ENCODE assay signal across 8 cellular contexts in the genomic region with DNA sequence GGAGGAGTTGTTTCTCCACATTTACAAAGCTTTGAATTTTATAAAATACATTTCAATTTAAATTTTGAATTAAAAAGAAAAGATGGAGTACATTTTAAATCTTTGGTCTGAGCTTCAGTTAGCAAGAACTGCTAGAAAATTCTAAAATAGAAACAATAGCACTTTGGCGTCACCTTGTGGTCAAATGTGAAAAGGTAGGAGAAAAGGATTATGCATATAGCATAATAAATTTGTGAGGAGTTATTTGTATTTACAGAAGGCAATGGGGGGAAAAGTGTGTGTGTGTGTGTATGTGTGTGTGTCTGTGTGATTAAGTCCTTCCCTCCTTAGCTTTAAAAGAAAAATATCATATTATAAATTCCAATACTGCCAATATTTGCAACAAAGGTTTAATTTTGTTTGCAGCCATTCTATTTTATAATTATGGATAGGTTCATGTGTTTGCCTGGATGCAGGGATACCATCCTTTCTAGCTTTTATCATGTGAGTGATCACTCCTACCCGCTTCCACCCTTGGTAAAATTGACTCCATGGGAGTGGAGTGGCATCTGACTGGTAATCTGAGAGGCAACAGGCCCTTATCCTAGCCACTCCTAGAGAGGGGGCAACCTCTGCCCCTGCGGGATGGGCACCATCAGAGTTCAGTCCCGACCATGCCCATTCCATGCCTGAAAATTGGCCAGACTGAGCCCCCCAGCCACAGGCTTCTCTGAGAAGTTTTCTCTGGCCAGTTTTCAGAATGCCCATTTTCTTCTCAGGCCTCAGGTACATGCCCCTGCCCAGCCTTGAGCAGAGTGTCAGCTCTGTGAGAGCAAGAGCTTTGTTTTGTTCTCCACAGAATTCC. TPM values are rescaled to one million over a fixed set of nuclear protein-coding genes. Genes with fewer than 3 reads are reported as not detected.
DNase-seq lines count a peak whose midpoint lies in the region; ATAC-seq and TF ChIP-seq lines count a peak whose summit lies in the region.

No MANE protein-coding gene starts in this region.

- POLR2A ChIA-PET in PC-9 (lab: Charles Lee; ENCODE audit: unreplicated experiment), result interaction anchor here (0.6 to 0.9 kb wide), 3 partner anchors 11 to 865 kb away, joined by 3 to 7 read pairs (median 5); a partner anchor contains a TSS

- H3K9me3 ChIP-seq in PC-9 (ENCODE audit: insufficient read depth, low read depth), result no peaks in the 10 kb centered on the region
- H3K9me3 ChIP-seq in lower lobe of right lung, result no peaks in the 10 kb centered on the region

- no peaks in the 10 kb centered on the region for H4K20me1 ChIP-seq in PC-9 (ENCODE audit: insufficient read depth)

- H3K27ac ChIP-seq in PC-9, result no peak overlapping the region
- H3K27ac ChIP-seq in coronary artery, result no peak overlapping the region
- H3K27ac ChIP-seq in lower lobe of right lung, result no peak overlapping the region

- DNase-seq in CD14-positive monocyte (ENCODE audit: low spot score) (no peak), PC-9 (peak in 1 of 2 experiments; percentile 54), coronary artery (ENCODE audit: low spot score) (no peak), lower lobe of right lung (no peak)
- DNase-seq in Jurkat, Clone E6-1 (ENCODE audit: low read depth, low spot score), result peak; percentile 47
- no peak for DNase-seq in activated CD8-positive, alpha-beta memory T cell treated with anti-CD3 and anti-CD28 coated beads for 24 hours

- H3K27me3 Mint-ChIP-seq in CD14-positive monocyte (ENCODE audit: low read depth in 3 of 3), result peaks cover 0 to 1% (median 0%) of the 10 kb centered on the region in 3 donors

- H3K4me3 ChIP-seq in Jurkat, Clone E6-1 (ENCODE audit: low read length), result no peak overlapping the region
- H3K4me3 ChIP-seq in PC-9 (no peak overlapping the region), coronary artery (no peak overlapping the region), lower lobe of right lung (no peak overlapping the region)

- no peaks in the 10 kb centered on the region for H3K9me3 Mint-ChIP-seq in CD14-positive monocyte

- H3F3A ChIP-seq in PC-9 (ENCODE audit: insufficient read depth, low read depth), result no peaks in the 10 kb centered on the region; the same call in 1 of the 2 replicates

- no peak overlapping the region for H2AFZ ChIP-seq in PC-9

- peak; percentile 90 for TF ChIP-seq CTCF in CD14-positive monocyte (IDR thresholded peaks at IDR 0.05)
- peak; percentile 95 for TF ChIP-seq CTCF in PC-9 (conservative IDR thresholded peaks at IDR 0.05)
- TF ChIP-seq CTCF in coronary artery (IDR thresholded peaks at IDR 0.05), result peak; percentile 92
- peak; percentile 82 for TF ChIP-seq CTCF in lower lobe of right lung (IDR thresholded peaks at IDR 0.05)

- no peak overlapping the region for H3K27ac Mint-ChIP-seq in CD14-positive monocyte

- ATAC-seq in GM18508 (IDR thresholded peaks at IDR 0.05; ENCODE audit: insufficient read depth, unreplicated experiment), result peak; percentile 49
- ATAC-seq in lower lobe of right lung, result peak in 1 of 2 donors; percentile 54
- no peak for ATAC-seq in HG02970 (IDR thresholded peaks at IDR 0.05; ENCODE audit: low FRiP score, unreplicated experiment)

- H3K36me3 ChIP-seq in PC-9 (ENCODE audit: low read depth), result no peaks in the 10 kb centered on the region
- H3K36me3 ChIP-seq in lower lobe of right lung, result peaks cover 20% of the 10 kb centered on the region

- no peak overlapping the region for H3K4me3 Mint-ChIP-seq in CD14-positive monocyte

- H3K36me3 Mint-ChIP-seq in CD14-positive monocyte, result peaks cover 4 to 7% of the 10 kb centered on the region in 2 donors

- H3K9me2 ChIP-seq in PC-9 (ENCODE audit: insufficient read depth), result no peaks in the 10 kb centered on the region

- H3K79me2 ChIP-seq in PC-9 (ENCODE audit: low read depth), result no peaks in the 10 kb centered on the region

- no peaks in the 10 kb centered on the region for H3K4me1 Mint-ChIP-seq in CD14-positive monocyte

- no peak overlapping the region for H3K4me2 ChIP-seq in PC-9

- CTCF ChIA-PET in PC-9 (lab: Charles Lee), result interaction anchor here (0.7 to 1.8 kb wide), 9 partner anchors 9 to 302 kb away, joined by 3 to 23 read pairs (median 3); a partner anchor contains a TSS

- no TSS peak for BruUV-seq in PC-9 (replicated peaks; lab: Mats Ljungman, UMichigan)

- H3K27me3 ChIP-seq in PC-9 (ENCODE audit: insufficient read depth, low read depth), result no peaks in the 10 kb centered on the region
- H3K27me3 ChIP-seq in lower lobe of right lung (ENCODE audit: low read depth), result no peaks in the 10 kb centered on the region

- intact Hi-C loops in CD14-positive monocyte (cut with micrococcal nuclease), result loop anchor here (5.0 to 10.0 kb wide), 4 partner anchors 121 to 1201 kb away; a partner anchor contains a TSS
- intact Hi-C loops in PC-9 (cut with micrococcal nuclease; ENCODE audit: unreplicated experiment), result loop anchor here (1.0 to 5.0 kb wide), 5 partner anchors 190 to 1504 kb away; no protein-coding TSS in a partner anchor
- intact Hi-C loops in lower lobe of right lung (cut with DNase I), result loop anchor here (5.0 kb wide), 1 partner anchor 304 kb away; no protein-coding TSS in a partner anchor

- H3K4me1 ChIP-seq in PC-9 (replicated peaks; ENCODE audit: insufficient read depth) (no peaks in the 10 kb centered on the region), lower lobe of right lung (no peaks in the 10 kb centered on the region)

RNA-seq across cellular contexts. Expression of a gene that starts 13.6 kb away (rescaled TPM):
- polyA plus RNA-seq in CD14-positive monocyte, result under 1 TPM; 0.72 to 0.92 TPM
- not detected for polyA plus RNA-seq in Jurkat, Clone E6-1 (2012; ENCODE audit: insufficient read depth, insufficient read length)
- total RNA-seq in PC-9 (2021), result 33.4 and 37.4 TPM in 2 replicates
- total RNA-seq in lower lobe of right lung, result 7.5 TPM

RNA-seq across cellular contexts. Expression of a gene that starts 20.4 kb away (rescaled TPM):
- polyA plus RNA-seq in CD14-positive monocyte, result 10 to 100 TPM; 18.9 to 24.0 TPM
- 2.8 TPM for polyA plus RNA-seq in Jurkat, Clone E6-1 (2012; ENCODE audit: insufficient read depth, insufficient read length)
- 21.2 and 30.6 TPM in 2 replicates for total RNA-seq in PC-9 (2021)
- total RNA-seq in lower lobe of right lung, result 33.6 TPM
